13 cellular contexts compared by ENCODE assay signal in the genomic region with DNA sequence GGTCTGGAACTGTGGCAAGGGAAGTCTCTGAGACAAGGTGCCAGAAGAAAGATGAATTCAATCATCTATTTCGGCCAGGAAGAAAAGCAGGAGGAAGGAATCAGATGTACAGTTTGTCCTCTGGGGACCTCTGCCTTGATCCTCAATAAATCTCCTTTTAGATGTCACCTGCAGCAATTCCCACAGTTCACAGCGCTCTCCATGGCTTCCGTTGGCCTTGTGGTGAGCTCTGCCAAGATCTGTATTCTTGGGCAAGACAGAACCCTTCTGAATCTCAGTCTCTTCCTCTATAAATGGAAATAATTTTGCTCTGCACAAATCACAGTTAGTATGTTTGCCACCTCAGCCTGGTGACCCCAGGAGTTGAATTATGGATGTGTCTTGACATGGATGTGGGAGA. TPM values are rescaled to one million over a fixed set of nuclear protein-coding genes. Genes with fewer than 3 reads are reported as not detected.
"Had no signal": no experiment of that assay in that cellular context is flagged by ENCODE, and none has a peak within 500 bp of the region (broad histone marks: within the 10 kb centered on the region; RNA-seq: fewer than 3 reads in every experiment).

No MANE protein-coding gene starts in this region.

RNA-seq across cellular contexts. Expression of gene PRSS3, which starts 8.8 kb away (rescaled TPM):
- total RNA-seq: neural crest cell, occipital lobe, omental fat pad, osteocyte, progenitor cell of endocrine pancreas, right cardiac atrium, sciatic nerve, smooth muscle cell, spleen had no signal
- polyA plus RNA-seq: naive thymus-derived CD4-positive, alpha-beta T cell; naive thymus-derived CD8-positive, alpha-beta T cell; neural cell; ovary; right cardiac atrium; smooth muscle cell had no signal
